Comparison of ENCODE assay signal across 23 cellular contexts in genomic region chr18:31603335-31603734, GRCh38. TPM values are rescaled to one million over a fixed set of nuclear protein-coding genes. Genes with fewer than 3 reads are reported as not detected.
DNase-seq lines count a peak whose midpoint lies in the region; ATAC-seq and TF ChIP-seq lines count a peak whose summit lies in the region.
"Had no signal": no experiment of that assay in that cellular context is flagged by ENCODE, and none has a peak within 500 bp of the region (broad histone marks: within the 10 kb centered on the region; RNA-seq: fewer than 3 reads in every experiment).

No MANE protein-coding gene starts in this region.

- DNase-seq in activated T-cell treated with anti-CD3 and anti-CD28 coated beads, Interleukin-2, amount 50 U/mL, for 4 hours = no peak
- DNase-seq in activated T-cell treated with anti-CD3 and anti-CD28 coated beads for 4 hours = no peak
- peak; percentile 40 for DNase-seq in HT1080 (ENCODE audit: low read depth)
- peak; percentile 56 for DNase-seq in epithelial cell of esophagus (ENCODE audit: low read depth)
- DNase-seq in renal cortical epithelial cell (ENCODE audit: low read depth) = peak; percentile 72
- no peak for DNase-seq in amniotic stem cell (lab: John Stamatoyannopoulos, UW)
- no peak for DNase-seq in epidermal melanocyte (ENCODE audit: insufficient read length, low spot score)
- DNase-seq: body of pancreas; CD4-positive, alpha-beta T cell; GF-D8; H9; islet precursor cell; naive thymus-derived CD8-positive, alpha-beta T cell; NCI-H774; SIG-M5; T-helper 1 cell; testis; WERI-Rb-1 had no signal

- peaks cover 8% of the 10 kb centered on the region for H3K27me3 Mint-ChIP-seq in activated T-cell treated with anti-CD3 and anti-CD28 coated beads, Interleukin-2, amount 50 U/mL, for 4 hours (ENCODE audit: low read depth)
- H3K27me3 Mint-ChIP-seq: CD4-positive, alpha-beta T cell had no signal

- H3K4me1 Mint-ChIP-seq in activated T-cell treated with anti-CD3 and anti-CD28 coated beads, Interleukin-2, amount 50 U/mL, for 4 hours (ENCODE audit: low read depth) = no peaks in the 10 kb centered on the region
- H3K4me1 Mint-ChIP-seq: H9; memory B cell; naive thymus-derived CD8-positive, alpha-beta T cell had no signal

- H3K9me3 Mint-ChIP-seq in activated T-cell treated with anti-CD3 and anti-CD28 coated beads, Interleukin-2, amount 50 U/mL, for 4 hours = no peaks in the 10 kb centered on the region
- H3K9me3 Mint-ChIP-seq: CD4-positive, alpha-beta T cell; H9 had no signal

- no peak overlapping the region for H3K4me3 ChIP-seq in epithelial cell of esophagus (ENCODE audit: low read length)
- H3K4me3 ChIP-seq: body of pancreas, hepatocyte, skin epidermis, testis had no signal

- ATAC-seq in activated T-cell treated with anti-CD3 and anti-CD28 coated beads, Interleukin-2, amount 50 U/mL, for 4 hours = peak; percentile 35 to 57
- ATAC-seq in GM21381 (IDR thresholded peaks at IDR 0.05; ENCODE audit: unreplicated experiment) = no peak
- ATAC-seq: body of pancreas; naive thymus-derived CD8-positive, alpha-beta T cell had no signal

- no peak for TF ChIP-seq CTCF in epithelial cell of esophagus (IDR thresholded peaks at IDR 0.05; ENCODE audit: insufficient read depth, low read depth, low read length, missing control alignments)

- no peak overlapping the region for H3K4me3 Mint-ChIP-seq in activated T-cell treated with anti-CD3 and anti-CD28 coated beads, Interleukin-2, amount 50 U/mL, for 4 hours
- H3K4me3 Mint-ChIP-seq: CD4-positive, alpha-beta T cell; H9; memory B cell; naive thymus-derived CD8-positive, alpha-beta T cell had no signal

- no peaks in the 10 kb centered on the region for H3K36me3 Mint-ChIP-seq in activated T-cell treated with anti-CD3 and anti-CD28 coated beads, Interleukin-2, amount 50 U/mL, for 4 hours (ENCODE audit: insufficient read depth)
- H3K36me3 Mint-ChIP-seq: memory B cell; naive thymus-derived CD8-positive, alpha-beta T cell had no signal

RNA-seq across cellular contexts. Expression of gene TTR, which starts 11.7 kb away (rescaled TPM):
- 1 to 10 TPM in 1 of 3 donors, under 1 TPM in 2; 0.30 to 1.1 (median 0.56) TPM for total RNA-seq in activated T-cell treated with anti-CD3 and anti-CD28 coated beads, Interleukin-2, amount 50 U/mL, for 4 hours
- not detected in 2 replicates for total RNA-seq in HT1080 (2014; rRNA removed; shearing (Covaris generic))
- not detected in 2 replicates for polyA plus RNA-seq in HT1080 (2015; cell fraction: cytosol; rRNA removed)
- not detected in 2 replicates for polyA plus RNA-seq in HT1080 (2015; cell fraction: nucleus; rRNA removed)
- total RNA-seq in renal cortical epithelial cell = not detected in 2 replicates
- total RNA-seq: CD4-positive, alpha-beta T cell; fibroblast of villous mesenchyme; H9; naive thymus-derived CD8-positive, alpha-beta T cell had no signal
- polyA plus RNA-seq: naive thymus-derived CD8-positive, alpha-beta T cell had no signal

Comparison
In these comparisons a context has a peak if more than half of its experiments do, and no peak if none do; other contexts are left out.
1. DNase-seq: peak in HT1080 (single experiment), epithelial cell of esophagus (single experiment) and renal cortical epithelial cell (single experiment); none in activated T-cell treated with anti-CD3 and anti-CD28 coated beads, Interleukin-2, amount 50 U/mL, for 4 hours (single experiment), activated T-cell treated with anti-CD3 and anti-CD28 coated beads for 4 hours (single experiment), amniotic stem cell (single experiment) and epidermal melanocyte (single experiment).